19 cellular contexts compared by ENCODE assay signal in the genomic region with DNA sequence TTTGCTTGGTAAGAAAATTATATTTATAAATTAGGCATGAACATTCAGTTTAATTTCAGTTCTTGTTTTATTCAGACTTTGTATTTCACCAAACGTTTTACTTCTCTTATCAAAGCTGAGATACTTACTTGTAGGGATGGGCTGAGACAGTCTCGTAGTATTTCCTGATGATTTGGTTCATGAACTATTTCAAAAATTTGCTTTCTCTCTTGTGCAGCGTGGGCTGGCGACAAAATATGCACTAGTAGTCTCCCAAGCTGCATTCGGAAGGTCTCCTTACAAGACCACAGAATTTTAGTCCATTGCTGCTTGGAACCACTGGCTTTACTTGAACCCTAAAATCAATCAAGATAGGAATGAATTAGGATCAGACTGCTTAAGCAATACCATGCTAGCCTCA.
DNase-seq lines count a peak whose midpoint lies in the region; ATAC-seq and TF ChIP-seq lines count a peak whose summit lies in the region.
"Had no signal": no experiment of that assay in that cellular context is flagged by ENCODE, and none has a peak within 500 bp of the region (broad histone marks: within the 10 kb centered on the region; RNA-seq: fewer than 3 reads in every experiment).

No MANE protein-coding gene starts in this region.

- no peaks in the 10 kb centered on the region for H3K4me1 Mint-ChIP-seq in stimulated activated effector memory CD8-positive, alpha-beta T cell treated with anti-CD3 and anti-CD28 coated beads, Interleukin-12 subunit alpha, Interleukin-12 subunit beta, amount 100 ng/mL, for 72 hours
- H3K4me1 Mint-ChIP-seq: naive thymus-derived CD8-positive, alpha-beta T cell; stimulated activated naive B cell treated with anti-CD40 and anti-IgM and Interleukin-4, amounts not matched to agents 10 μg/mL and 1 μg/mL and 100 μg/mL, for 72 hours had no signal

- H3K27me3 ChIP-seq in BJ (ENCODE audit: control insufficient read depth, insufficient read depth, low read length) (no peaks in the 10 kb centered on the region), PC-3 (ENCODE audit: low read length) (no peaks in the 10 kb centered on the region)
- H3K27me3 ChIP-seq: BLaER1 treated with 17β-estradiol and CSF1 and Interleukin-3, amounts not matched to agents 10 nM and 100 nM; colonic mucosa; esophagus muscularis mucosa; right atrium auricular region had no signal

- H3K9me3 Mint-ChIP-seq in stimulated activated effector memory CD8-positive, alpha-beta T cell treated with anti-CD3 and anti-CD28 coated beads, Interleukin-12 subunit alpha, Interleukin-12 subunit beta, amount 100 ng/mL, for 72 hours = no peaks in the 10 kb centered on the region
- H3K9me3 Mint-ChIP-seq: naive thymus-derived CD8-positive, alpha-beta T cell; stimulated activated naive B cell treated with anti-CD40 and anti-IgM and Interleukin-4, amounts not matched to agents 10 μg/mL and 1 μg/mL and 100 μg/mL, for 72 hours had no signal

- H3K27ac ChIP-seq in PC-3 (ENCODE audit: low read length) = no peak overlapping the region
- H3K27ac ChIP-seq in epithelial cell of prostate = peak overlapping the region; percentile 59
- H3K27ac ChIP-seq: BLaER1 treated with 17β-estradiol and CSF1 and Interleukin-3, amounts not matched to agents 10 nM and 100 nM; colonic mucosa; esophagus muscularis mucosa; right atrium auricular region had no signal

- no peaks in the 10 kb centered on the region for H3F3A ChIP-seq in PC-3 (ENCODE audit: low read length, unreplicated experiment)

- no peaks in the 10 kb centered on the region for H4K20me1 ChIP-seq in PC-3 (ENCODE audit: low read length)

- H3K4me2 ChIP-seq in PC-3 (ENCODE audit: low read length) = no peak overlapping the region
- H3K4me2 ChIP-seq: BLaER1 treated with 17β-estradiol and CSF1 and Interleukin-3, amounts not matched to agents 10 nM and 100 nM had no signal

- ATAC-seq in PC-3 (no peak), GM19397 (IDR thresholded peaks at IDR 0.05; ENCODE audit: unreplicated experiment) (no peak)
- ATAC-seq in stimulated activated effector memory CD8-positive, alpha-beta T cell treated with anti-CD3 and anti-CD28 coated beads, Interleukin-12 subunit alpha, Interleukin-12 subunit beta, amount 100 ng/mL, for 72 hours = no peak
- ATAC-seq: naive thymus-derived CD8-positive, alpha-beta T cell; stimulated activated naive B cell treated with anti-CD40 and anti-IgM and Interleukin-4, amounts not matched to agents 10 μg/mL and 1 μg/mL and 100 μg/mL, for 72 hours had no signal

- BruUV-seq in PC-3 (replicated peaks; lab: Mats Ljungman, UMichigan) = no TSS peak

- no peaks in the 10 kb centered on the region for H3K9me2 ChIP-seq in PC-3 (replicated peaks; ENCODE audit: low read length)

- H3K27ac Mint-ChIP-seq in stimulated activated effector memory CD8-positive, alpha-beta T cell treated with anti-CD3 and anti-CD28 coated beads, Interleukin-12 subunit alpha, Interleukin-12 subunit beta, amount 100 ng/mL, for 72 hours = no peak overlapping the region
- H3K27ac Mint-ChIP-seq: naive thymus-derived CD8-positive, alpha-beta T cell had no signal

- H3K79me2 ChIP-seq in PC-3 (ENCODE audit: low read length) = no peaks in the 10 kb centered on the region

- H3K9ac ChIP-seq in PC-3 (ENCODE audit: low read length) = no peak overlapping the region
- H3K9ac ChIP-seq: BLaER1 treated with 17β-estradiol and CSF1 and Interleukin-3, amounts not matched to agents 10 nM and 100 nM had no signal

- CTCF ChIA-PET in BJ (lab: Yijun Ruan, JAX) = interaction anchor here (0.6 to 1.3 kb wide), 3 partner anchors 47 to 627 kb away, joined by 3 to 4 read pairs (median 4); no protein-coding TSS in a partner anchor
- CTCF ChIA-PET in PC-3 (lab: Charles Lee) = no interaction called here

- intact Hi-C loops in PC-3 (cut with micrococcal nuclease) = no loop called here

- POLR2A ChIA-PET in BJ (lab: Charles Lee) = no interaction called here
- POLR2A ChIA-PET in PC-3 (lab: Charles Lee; ENCODE audit: unreplicated experiment) = interaction anchor here (0.5 kb wide), 1 partner anchor 1263 kb away, joined by 10 read pairs; no protein-coding TSS in a partner anchor

- DNase-seq in BJ (ENCODE audit: low read depth) (peak; percentile 74), PC-3 (peak; percentile 7), epithelial cell of prostate (ENCODE audit: low read depth, low spot score) (no peak), myocyte (ENCODE audit: low read depth) (peak; percentile 64), iPS-NIHi11 (ENCODE audit: low spot score) (no peak)
- DNase-seq in stimulated activated CD4-positive, alpha-beta T cell treated with anti-CD3 and anti-CD28 coated beads, Interleukin-1b, Interleukin-23, amount 100 ng/mL, for 48 hours = no peak
- no peak for DNase-seq in stimulated activated effector memory CD8-positive, alpha-beta T cell treated with anti-CD3 and anti-CD28 coated beads, Interleukin-12 subunit alpha, Interleukin-12 subunit beta, amount 100 ng/mL, for 72 hours (ENCODE audit: low spot score in 2 of 2)
- DNase-seq: activated naive CD4-positive, alpha-beta T cell treated with anti-CD3 and anti-CD28 coated beads, Interleukin-2, amount 50 U/mL, for 16 hours; colonic mucosa; DMS79 treated with DMSO at 0.1 percent for 48 hours; naive thymus-derived CD8-positive, alpha-beta T cell; NCI-H1417; NCI-H524 treated with DMSO at 0.1 percent for 48 hours; stimulated activated CD4-positive, alpha-beta T cell treated with anti-CD3 and anti-CD28 coated beads, Interleukin-4, amount 100 ng/mL, for 24 hours; stimulated activated naive B cell treated with anti-CD40 and anti-IgM and Interleukin-4, amounts not matched to agents 10 μg/mL and 1 μg/mL and 100 μg/mL, for 72 hours had no signal

- no peak overlapping the region for H2AFZ ChIP-seq in PC-3 (ENCODE audit: low read length)

- H3K4me3 ChIP-seq in BJ (ENCODE audit: low read depth, low read length) (no peak overlapping the region), PC-3 (ENCODE audit: low read length) (no peak overlapping the region)
- H3K4me3 ChIP-seq: BLaER1 treated with 17β-estradiol and CSF1 and Interleukin-3, amounts not matched to agents 10 nM and 100 nM; colonic mucosa; esophagus muscularis mucosa; right atrium auricular region had no signal

- peaks cover 13% of the 10 kb centered on the region for H3K4me1 ChIP-seq in PC-3 (ENCODE audit: insufficient read depth, low read length)
- H3K4me1 ChIP-seq: colonic mucosa, esophagus muscularis mucosa, right atrium auricular region had no signal

- no peaks in the 10 kb centered on the region for H3K36me3 ChIP-seq in BJ (ENCODE audit: control insufficient read depth, insufficient read depth, low read length)
- no peaks in the 10 kb centered on the region for H3K36me3 ChIP-seq in PC-3 (ENCODE audit: low read depth, low read length)
- H3K36me3 ChIP-seq: colonic mucosa had no signal

- no peaks in the 10 kb centered on the region for H3K9me3 ChIP-seq in PC-3 (ENCODE audit: low read length)
- H3K9me3 ChIP-seq: BLaER1 treated with 17β-estradiol and CSF1 and Interleukin-3, amounts not matched to agents 10 nM and 100 nM; colonic mucosa; esophagus muscularis mucosa; right atrium auricular region had no signal

- H3K4me3 Mint-ChIP-seq in stimulated activated effector memory CD8-positive, alpha-beta T cell treated with anti-CD3 and anti-CD28 coated beads, Interleukin-12 subunit alpha, Interleukin-12 subunit beta, amount 100 ng/mL, for 72 hours = no peak overlapping the region
- H3K4me3 Mint-ChIP-seq: naive thymus-derived CD8-positive, alpha-beta T cell; stimulated activated naive B cell treated with anti-CD40 and anti-IgM and Interleukin-4, amounts not matched to agents 10 μg/mL and 1 μg/mL and 100 μg/mL, for 72 hours had no signal

- peaks cover 100% of the 10 kb centered on the region for H3K36me3 Mint-ChIP-seq in stimulated activated effector memory CD8-positive, alpha-beta T cell treated with anti-CD3 and anti-CD28 coated beads, Interleukin-12 subunit alpha, Interleukin-12 subunit beta, amount 100 ng/mL, for 72 hours

- TF ChIP-seq CTCF in BJ (IDR thresholded peaks at IDR 0.05; ENCODE audit: insufficient read depth, low read depth, low read length) (no peak), PC-3 (conservative IDR thresholded peaks at IDR 0.05; ENCODE audit: low read depth, low read length) (no peak)

Comparison
In these comparisons a context has a peak if more than half of its experiments do, and no peak if none do; other contexts are left out.
1. DNase-seq: peak in BJ (single experiment), PC-3 (single experiment) and myocyte (single experiment); none in epithelial cell of prostate (single experiment), iPS-NIHi11 (single experiment), stimulated activated CD4-positive, alpha-beta T cell treated with anti-CD3 and anti-CD28 coated beads, Interleukin-1b, Interleukin-23, amount 100 ng/mL, for 48 hours (single experiment) and stimulated activated effector memory CD8-positive, alpha-beta T cell treated with anti-CD3 and anti-CD28 coated beads, Interleukin-12 subunit alpha, Interleukin-12 subunit beta, amount 100 ng/mL, for 72 hours (0 of 2).